Comparison of ENCODE assay signal across 1 cellular context in the genomic region with DNA sequence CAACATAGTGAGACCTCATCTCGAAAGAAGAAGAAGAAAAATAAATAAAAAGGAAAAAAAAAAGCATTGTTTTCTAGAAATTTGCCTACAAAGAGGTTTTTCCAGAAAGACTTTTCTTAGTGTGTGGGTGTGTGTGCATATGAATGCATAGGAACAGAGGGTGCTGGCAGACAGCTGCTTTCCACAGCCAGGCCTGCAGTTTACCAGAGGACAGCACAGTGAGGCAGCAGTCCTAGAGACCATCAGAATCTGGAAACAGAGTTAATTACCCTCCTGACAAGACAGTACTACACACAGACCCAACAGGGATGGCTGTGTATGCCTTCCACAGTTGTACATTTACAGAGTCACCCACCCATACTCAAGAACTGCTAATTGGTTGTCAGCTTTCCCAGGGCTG.
TF ChIP-seq lines count a peak whose summit lies in the region.

No MANE protein-coding gene starts in this region.

TF ChIP-seq in IMR-90, 13 proteins besides CTCF, POLR2A, EP300 and RAD21 (continued from another document):
- TF ChIP-seq MAFK (IDR thresholded peaks at IDR 0.05; ENCODE audit: low read depth, low read length): no peak
- TF ChIP-seq BHLHE40 (IDR thresholded peaks at IDR 0.05; ENCODE audit: low read depth, low read length): no peak
- TF ChIP-seq MXI1 (IDR thresholded peaks at IDR 0.05; ENCODE audit: borderline replicate concordance, low read depth, low read length): no peak
